In genomic region chr9:126393876-126394275, GRCh38 we compare ENCODE assay signal across 23 cellular contexts.
DNase-seq lines count a peak whose midpoint lies in the region; ATAC-seq and TF ChIP-seq lines count a peak whose summit lies in the region.
"Had no signal": no experiment of that assay in that cellular context is flagged by ENCODE, and none has a peak within 500 bp of the region (broad histone marks: within the 10 kb centered on the region; RNA-seq: fewer than 3 reads in every experiment).

No MANE protein-coding gene starts in this region.

- no peaks in the 10 kb centered on the region for H3K9me3 ChIP-seq in CD4-positive, alpha-beta T cell (ENCODE audit: control insufficient read depth, low read length)
- H3K9me3 ChIP-seq in ascending aorta (no peaks in the 10 kb centered on the region), left lung (no peaks in the 10 kb centered on the region)
- H3K9me3 ChIP-seq: heart right ventricle, ovary had no signal

- H3K4me1 ChIP-seq in ascending aorta (peaks cover 5 to 7% of the 10 kb centered on the region in 2 donors), left lung (peaks cover 6 to 75% of the 10 kb centered on the region in 2 donors)

- no peak for TF ChIP-seq CTCF in CD4-positive, alpha-beta T cell (IDR thresholded peaks at IDR 0.05)
- no peak for TF ChIP-seq CTCF in ascending aorta (IDR thresholded peaks at IDR 0.05)
- TF ChIP-seq CTCF in left lung (IDR thresholded peaks at IDR 0.05), result no peak
- no peak for TF ChIP-seq CTCF in natural killer cell (IDR thresholded peaks at IDR 0.05)

- no peaks in the 10 kb centered on the region for H3K27me3 ChIP-seq in CD4-positive, alpha-beta T cell (ENCODE audit: control insufficient read depth, insufficient read depth, low read length)
- H3K27me3 ChIP-seq in ascending aorta, result no peaks in the 10 kb centered on the region
- no peaks in the 10 kb centered on the region for H3K27me3 ChIP-seq in left lung
- H3K27me3 ChIP-seq: cardiac muscle cell, heart right ventricle, ovary had no signal

- no peak for ATAC-seq in CD4-positive, alpha-beta T cell (ENCODE audit: poor library complexity)
- ATAC-seq in left lung (peak; percentile 18), natural killer cell (no peak), HG02938 (IDR thresholded peaks at IDR 0.05; ENCODE audit: unreplicated experiment) (no peak)
- ATAC-seq: activated naive CD8-positive, alpha-beta T cell treated with anti-CD3 and anti-CD28 coated beads, Interleukin-2, amount 50 U/mL, for 24 hours; effector memory CD8-positive, alpha-beta T cell; naive thymus-derived CD4-positive, alpha-beta T cell had no signal

- no peaks in the 10 kb centered on the region for H3K9me3 Mint-ChIP-seq in CD4-positive, alpha-beta T cell
- H3K9me3 Mint-ChIP-seq in natural killer cell, result no peaks in the 10 kb centered on the region
- H3K9me3 Mint-ChIP-seq: activated naive CD8-positive, alpha-beta T cell treated with anti-CD3 and anti-CD28 coated beads, Interleukin-2, amount 50 U/mL, for 24 hours; CD4-positive, alpha-beta memory T cell; effector memory CD8-positive, alpha-beta T cell; immature natural killer cell; naive thymus-derived CD4-positive, alpha-beta T cell had no signal

- intact Hi-C loops in CD4-positive, alpha-beta T cell (cut with DNase I, micrococcal nuclease), result no loop called here
- intact Hi-C loops in ascending aorta (cut with DNase I), result no loop called here
- intact Hi-C loops in left lung (cut with DNase I), result no loop called here
- intact Hi-C loops in natural killer cell (cut with micrococcal nuclease), result no loop called here

- no peak for DNase-seq in CD4-positive, alpha-beta T cell
- DNase-seq in ascending aorta (ENCODE audit: low spot score in 2 of 2), result no peak
- DNase-seq in left lung, result no peak
- no peak for DNase-seq in cortex of kidney (lab: John Stamatoyannopoulos, UW)
- no peak for DNase-seq in NCI-H2196 (lab: John Stamatoyannopoulos, UW; ENCODE audit: unreplicated experiment)
- no peak for DNase-seq in natural killer cell
- DNase-seq: activated CD4-positive, alpha-beta T cell treated with anti-CD3 and anti-CD28 coated beads for 4 hours; activated naive CD8-positive, alpha-beta T cell treated with anti-CD3 and anti-CD28 coated beads, Interleukin-2, amount 50 U/mL, for 24 hours; CD4-positive, alpha-beta memory T cell; DND-41; effector memory CD8-positive, alpha-beta T cell; heart right ventricle; immature natural killer cell; Karpas-422; naive thymus-derived CD4-positive, alpha-beta T cell; NCI-H1092 treated with DMSO at 0.1 percent for 48 hours; NCI-H2107; NCI-H526; ovary; stimulated activated CD4-positive, alpha-beta T cell treated with anti-CD3 and anti-CD28 coated beads, Interleukin-4, amount 100 ng/mL, for 1 hour had no signal

- H3K4me3 Mint-ChIP-seq in CD4-positive, alpha-beta T cell, result no peak overlapping the region
- H3K4me3 Mint-ChIP-seq in natural killer cell, result no peak overlapping the region
- H3K4me3 Mint-ChIP-seq: activated naive CD8-positive, alpha-beta T cell treated with anti-CD3 and anti-CD28 coated beads, Interleukin-2, amount 50 U/mL, for 24 hours; CD4-positive, alpha-beta memory T cell; effector memory CD8-positive, alpha-beta T cell; immature natural killer cell; naive thymus-derived CD4-positive, alpha-beta T cell had no signal

- H3K4me1 Mint-ChIP-seq in CD4-positive, alpha-beta T cell (ENCODE audit: low read depth), result peaks cover 39% of the 10 kb centered on the region
- H3K4me1 Mint-ChIP-seq in natural killer cell, result peaks cover 11 to 32% of the 10 kb centered on the region in 2 donors

- peaks cover 46% of the 10 kb centered on the region for H3K36me3 Mint-ChIP-seq in CD4-positive, alpha-beta T cell (ENCODE audit: low read depth)
- H3K36me3 Mint-ChIP-seq in natural killer cell, result no peaks in the 10 kb centered on the region

- H3K27me3 Mint-ChIP-seq in CD4-positive, alpha-beta T cell, result no peaks in the 10 kb centered on the region
- peaks cover 0 to 3% of the 10 kb centered on the region in 2 donors for H3K27me3 Mint-ChIP-seq in natural killer cell (ENCODE audit: low read depth in 2 of 2)
- H3K27me3 Mint-ChIP-seq: activated naive CD8-positive, alpha-beta T cell treated with anti-CD3 and anti-CD28 coated beads, Interleukin-2, amount 50 U/mL, for 24 hours; CD4-positive, alpha-beta memory T cell; effector memory CD8-positive, alpha-beta T cell; naive thymus-derived CD4-positive, alpha-beta T cell had no signal

- H3K4me3 ChIP-seq in ascending aorta, result no peak overlapping the region
- H3K4me3 ChIP-seq in left lung, result no peak overlapping the region
- no peak overlapping the region for H3K4me3 ChIP-seq in skin epidermis
- H3K4me3 ChIP-seq: cardiac muscle cell, heart right ventricle, ovary had no signal

- peaks cover 0 to 7% of the 10 kb centered on the region in 2 donors for H3K36me3 ChIP-seq in ascending aorta
- H3K36me3 ChIP-seq in left lung, result peaks cover 0 to 32% of the 10 kb centered on the region in 2 donors
- H3K36me3 ChIP-seq: cardiac muscle cell, ovary had no signal

- CTCF ChIA-PET in CD4-positive, alpha-beta T cell (lab: Charles Lee), result no interaction called here

- peak overlapping the region; percentile 75 for H3K27ac Mint-ChIP-seq in CD4-positive, alpha-beta T cell
- no peak overlapping the region for H3K27ac Mint-ChIP-seq in natural killer cell
- H3K27ac Mint-ChIP-seq: activated naive CD8-positive, alpha-beta T cell treated with anti-CD3 and anti-CD28 coated beads, Interleukin-2, amount 50 U/mL, for 24 hours had no signal

- POLR2A ChIA-PET in CD4-positive, alpha-beta T cell (lab: Charles Lee), result no interaction called here

- no peak overlapping the region for H3K27ac ChIP-seq in CD4-positive, alpha-beta T cell (ENCODE audit: low read depth, low read length)
- H3K27ac ChIP-seq in ascending aorta, result peak overlapping the region; percentile 44 to 60
- H3K27ac ChIP-seq in left lung, result peak overlapping the region in 1 of 2 donors; percentile 92
- peak overlapping the region in 11 of 21 experiments; percentile 1 to 82 (median 69) for H3K27ac ChIP-seq in skin epidermis
- H3K27ac ChIP-seq: cardiac muscle cell, ovary had no signal
